ENCODE assay signal across 22 cellular contexts in the genomic region with DNA sequence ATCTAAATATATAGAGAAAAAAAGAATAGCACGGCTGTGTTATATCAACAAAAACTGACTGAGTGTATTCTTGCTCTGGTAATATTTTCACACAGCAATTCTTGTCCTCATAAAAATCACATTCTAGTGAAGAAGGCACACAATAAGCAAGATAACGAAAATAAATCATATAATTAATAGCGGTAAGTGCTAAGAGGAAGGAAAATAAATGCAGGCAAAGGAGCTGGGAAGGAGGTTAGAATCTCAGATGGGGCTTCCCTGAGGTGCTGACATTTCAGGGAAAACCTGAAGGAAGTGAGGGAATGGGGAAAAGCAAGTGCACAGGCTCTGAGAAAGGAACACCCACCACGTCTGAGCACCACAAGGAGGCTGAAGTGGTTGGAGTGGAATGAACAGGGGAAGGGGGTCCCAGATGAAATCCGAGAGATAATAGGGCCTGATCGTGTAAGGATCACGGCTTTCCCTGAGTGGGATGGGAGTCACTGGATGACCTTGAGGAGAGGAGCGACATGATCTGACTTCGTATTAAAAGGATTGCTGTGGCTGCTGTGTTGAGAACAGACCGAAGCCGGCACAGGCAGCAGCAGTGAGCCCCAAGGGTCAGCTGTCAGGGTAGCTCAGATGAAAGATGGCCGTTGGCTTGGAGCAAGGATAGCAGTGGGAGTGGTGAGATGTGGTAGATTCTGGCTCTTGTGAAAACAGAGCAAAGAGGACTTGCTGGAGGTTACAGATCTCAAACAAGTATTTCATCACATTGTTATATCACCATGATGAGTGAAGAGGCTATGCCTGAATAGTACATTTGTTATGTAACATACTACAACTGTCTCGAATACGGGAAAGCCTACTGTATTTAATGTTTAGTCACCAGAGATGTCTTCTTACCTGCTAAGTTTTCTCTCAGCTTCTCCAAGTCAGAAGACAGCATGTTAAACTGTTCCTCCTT.
DNase-seq lines count a peak whose midpoint lies in the region; ATAC-seq, FAIRE-seq and TF ChIP-seq lines count a peak whose summit lies in the region.
"Had no signal": no experiment of that assay in that cellular context is flagged by ENCODE, and none has a peak within 500 bp of the region (broad histone marks: within the 10 kb centered on the region; RNA-seq: fewer than 3 reads in every experiment).

No MANE protein-coding gene starts in this region.

- peaks cover 14% of the 10 kb centered on the region for H3K4me1 Mint-ChIP-seq in activated T-cell treated with anti-CD3 and anti-CD28 coated beads, Interleukin-2, amount 50 U/mL, for 72 hours (ENCODE audit: low read depth)
- H3K4me1 Mint-ChIP-seq in activated T-cell treated with anti-CD3 and anti-CD28 coated beads, Interleukin-2, amount 50 U/mL, for 4 hours (ENCODE audit: low read depth) = peaks cover 10% of the 10 kb centered on the region
- H3K4me1 Mint-ChIP-seq: memory B cell had no signal

- no peak for TF ChIP-seq POLR2A in right lobe of liver (IDR thresholded peaks at IDR 0.05)

- peaks cover 0 to 10% (median 0%) of the 10 kb centered on the region in 4 donors for H3K4me1 ChIP-seq in right lobe of liver
- H3K4me1 ChIP-seq: upper lobe of right lung had no signal

- H3K27me3 ChIP-seq in bronchial epithelial cell (ENCODE audit: control insufficient read depth, insufficient read depth, low read length) (no peaks in the 10 kb centered on the region), right lobe of liver (no peaks in the 10 kb centered on the region)
- H3K27me3 ChIP-seq: upper lobe of right lung had no signal

- peak overlapping the region; percentile 39 for H3K27ac Mint-ChIP-seq in activated T-cell treated with anti-CD3 and anti-CD28 coated beads, Interleukin-2, amount 50 U/mL, for 72 hours
- H3K27ac Mint-ChIP-seq: activated CD8-positive, alpha-beta T cell treated with anti-CD3 and anti-CD28 coated beads for 36 hours; activated naive CD8-positive, alpha-beta T cell treated with anti-CD3 and anti-CD28 coated beads, Interleukin-2, amount 10 ng/mL, durations not matched to agents 7 days and 5 days; memory B cell; natural killer cell treated with Interleukin-12 subunit alpha and Interleukin-12 subunit beta and Interleukin-15 and Interleukin-18, amount 100 ng/mL, for 72 hours; stimulated activated naive CD8-positive, alpha-beta T cell treated with anti-CD3 and anti-CD28 coated beads, Interleukin-15, Interleukin-2, amounts not matched to agents 100 ng/mL and 50 ng/mL, for 24 hours had no signal

- DNase-seq in activated T-cell treated with anti-CD3 and anti-CD28 coated beads, Interleukin-2, amount 50 U/mL, for 72 hours = no peak
- DNase-seq in activated T-cell treated with anti-CD3 and anti-CD28 coated beads, Interleukin-2, amount 50 U/mL, for 4 hours = no peak
- DNase-seq in bronchial epithelial cell (ENCODE audit: low read depth) = no peak
- no peak for DNase-seq in right lobe of liver
- DNase-seq in superior temporal gyrus (ENCODE audit: extremely low spot score) = peak; percentile 20
- no peak for DNase-seq in NCI-H2196 (lab: John Stamatoyannopoulos, UW; ENCODE audit: unreplicated experiment)
- no peak for DNase-seq in posterior vena cava (ENCODE audit: low spot score)
- DNase-seq: activated CD8-positive, alpha-beta T cell treated with anti-CD3 and anti-CD28 coated beads for 36 hours; activated naive CD8-positive, alpha-beta T cell treated with anti-CD3 and anti-CD28 coated beads, Interleukin-2, amount 10 ng/mL, durations not matched to agents 7 days and 5 days; C1 segment of cervical spinal cord; caudate nucleus; DMS53; effector memory CD4-positive, alpha-beta T cell; NCI-H187; NCI-H446 treated with DMSO at 0.1 percent for 48 hours; T-cell; upper lobe of right lung; WERI-Rb-1 had no signal

- H3K9me3 Mint-ChIP-seq in activated T-cell treated with anti-CD3 and anti-CD28 coated beads, Interleukin-2, amount 50 U/mL, for 72 hours = no peaks in the 10 kb centered on the region
- H3K9me3 Mint-ChIP-seq in activated T-cell treated with anti-CD3 and anti-CD28 coated beads, Interleukin-2, amount 50 U/mL, for 4 hours = no peaks in the 10 kb centered on the region
- H3K9me3 Mint-ChIP-seq: activated CD8-positive, alpha-beta T cell treated with anti-CD3 and anti-CD28 coated beads for 36 hours; activated naive CD8-positive, alpha-beta T cell treated with anti-CD3 and anti-CD28 coated beads, Interleukin-2, amount 10 ng/mL, durations not matched to agents 7 days and 5 days; memory B cell; natural killer cell treated with Interleukin-12 subunit alpha and Interleukin-12 subunit beta and Interleukin-15 and Interleukin-18, amount 100 ng/mL, for 72 hours; stimulated activated naive CD8-positive, alpha-beta T cell treated with anti-CD3 and anti-CD28 coated beads, Interleukin-15, Interleukin-2, amounts not matched to agents 100 ng/mL and 50 ng/mL, for 24 hours; T-cell had no signal

- H3K36me3 ChIP-seq in bronchial epithelial cell (ENCODE audit: control insufficient read depth, insufficient read depth, low read length) (peaks cover 20% of the 10 kb centered on the region), right lobe of liver (peaks cover 9 to 62% (median 34%) of the 10 kb centered on the region in 4 donors)

- peak overlapping the region in 1 of 3 donors; percentile 34 for H3K27ac ChIP-seq in right lobe of liver
- H3K27ac ChIP-seq: upper lobe of right lung, WERI-Rb-1 had no signal

- 73% methylated on average over 11 of the region's 14 CpGs for WGBS in right lobe of liver (ENCODE audit: insufficient coverage, low coverage, low lambda C conversion rate, missing lambda C conversion rate)

- TF ChIP-seq CTCF in bronchial epithelial cell (IDR thresholded peaks at IDR 0.05; ENCODE audit: insufficient read depth, low read length, severe bottlenecking) (no peak), right lobe of liver (IDR thresholded peaks at IDR 0.05) (no peak)

- H3K4me3 Mint-ChIP-seq in activated T-cell treated with anti-CD3 and anti-CD28 coated beads, Interleukin-2, amount 50 U/mL, for 72 hours = no peak overlapping the region
- H3K4me3 Mint-ChIP-seq in activated T-cell treated with anti-CD3 and anti-CD28 coated beads, Interleukin-2, amount 50 U/mL, for 4 hours = no peak overlapping the region
- H3K4me3 Mint-ChIP-seq: activated CD8-positive, alpha-beta T cell treated with anti-CD3 and anti-CD28 coated beads for 36 hours; activated naive CD8-positive, alpha-beta T cell treated with anti-CD3 and anti-CD28 coated beads, Interleukin-2, amount 10 ng/mL, durations not matched to agents 7 days and 5 days; memory B cell; natural killer cell treated with Interleukin-12 subunit alpha and Interleukin-12 subunit beta and Interleukin-15 and Interleukin-18, amount 100 ng/mL, for 72 hours; stimulated activated naive CD8-positive, alpha-beta T cell treated with anti-CD3 and anti-CD28 coated beads, Interleukin-15, Interleukin-2, amounts not matched to agents 100 ng/mL and 50 ng/mL, for 24 hours; T-cell had no signal

- intact Hi-C loops in right lobe of liver (cut with DNase I) = no loop called here
- intact Hi-C loops in posterior vena cava (cut with DNase I) = no loop called here

- FAIRE-seq in bronchial epithelial cell (lab: Jason Lieb, UNC) = peak; percentile 18

- peaks cover 8 to 20% of the 10 kb centered on the region in 2 donors for H3K36me3 Mint-ChIP-seq in activated T-cell treated with anti-CD3 and anti-CD28 coated beads, Interleukin-2, amount 50 U/mL, for 72 hours (ENCODE audit: insufficient read depth in 2 of 2)
- peaks cover 26% of the 10 kb centered on the region for H3K36me3 Mint-ChIP-seq in activated T-cell treated with anti-CD3 and anti-CD28 coated beads, Interleukin-2, amount 50 U/mL, for 4 hours (ENCODE audit: insufficient read depth)

- H3K9me3 ChIP-seq in right lobe of liver = no peaks in the 10 kb centered on the region
- H3K9me3 ChIP-seq: upper lobe of right lung had no signal

- H3K4me3 ChIP-seq in bronchial epithelial cell (ENCODE audit: low read depth, low read length) (no peak overlapping the region), right lobe of liver (no peak overlapping the region)
- H3K4me3 ChIP-seq: upper lobe of right lung had no signal

- no peaks in the 10 kb centered on the region for H3K27me3 Mint-ChIP-seq in activated T-cell treated with anti-CD3 and anti-CD28 coated beads, Interleukin-2, amount 50 U/mL, for 72 hours (ENCODE audit: low read depth)
- H3K27me3 Mint-ChIP-seq in activated T-cell treated with anti-CD3 and anti-CD28 coated beads, Interleukin-2, amount 50 U/mL, for 4 hours (ENCODE audit: low read depth) = no peaks in the 10 kb centered on the region
- H3K27me3 Mint-ChIP-seq: activated CD8-positive, alpha-beta T cell treated with anti-CD3 and anti-CD28 coated beads for 36 hours; activated naive CD8-positive, alpha-beta T cell treated with anti-CD3 and anti-CD28 coated beads, Interleukin-2, amount 10 ng/mL, durations not matched to agents 7 days and 5 days; memory B cell; natural killer cell treated with Interleukin-12 subunit alpha and Interleukin-12 subunit beta and Interleukin-15 and Interleukin-18, amount 100 ng/mL, for 72 hours; stimulated activated naive CD8-positive, alpha-beta T cell treated with anti-CD3 and anti-CD28 coated beads, Interleukin-15, Interleukin-2, amounts not matched to agents 100 ng/mL and 50 ng/mL, for 24 hours; T-cell had no signal

- no peak for ATAC-seq in activated T-cell treated with anti-CD3 and anti-CD28 coated beads, Interleukin-2, amount 50 U/mL, for 72 hours (replicated peaks in 1 of 2)
- ATAC-seq in activated T-cell treated with anti-CD3 and anti-CD28 coated beads, Interleukin-2, amount 50 U/mL, for 4 hours = no peak
- peak in 3 of 4 donors; percentile 38 to 89 (median 44) for ATAC-seq in right lobe of liver
- ATAC-seq in GM19023 (IDR thresholded peaks at IDR 0.05; ENCODE audit: unreplicated experiment) = no peak
- ATAC-seq: activated CD8-positive, alpha-beta T cell treated with anti-CD3 and anti-CD28 coated beads for 36 hours; natural killer cell treated with Interleukin-12 subunit alpha and Interleukin-12 subunit beta and Interleukin-15 and Interleukin-18, amount 100 ng/mL, for 72 hours; T-cell; upper lobe of right lung had no signal

Comparison
In these comparisons a context has a peak if more than half of its experiments do, and no peak if none do; other contexts are left out.
1. ATAC-seq: peak in right lobe of liver (3 of 4); none in activated T-cell treated with anti-CD3 and anti-CD28 coated beads, Interleukin-2, amount 50 U/mL, for 72 hours (0 of 2), activated T-cell treated with anti-CD3 and anti-CD28 coated beads, Interleukin-2, amount 50 U/mL, for 4 hours (0 of 2) and GM19023 (single experiment).